In genomic region chr2:46569061-46569560, GRCh38 we compare ENCODE assay signal across 8 cellular contexts. TPM values are rescaled to one million over a fixed set of nuclear protein-coding genes. Genes with fewer than 3 reads are reported as not detected.
DNase-seq lines count a peak whose midpoint lies in the region; ATAC-seq and TF ChIP-seq lines count a peak whose summit lies in the region.

No MANE protein-coding gene starts in this region.

- ATAC-seq in GM18508 (IDR thresholded peaks at IDR 0.05; ENCODE audit: insufficient read depth, unreplicated experiment), result peak; percentile 55
- peak; percentile 76 for ATAC-seq in HG02798 (IDR thresholded peaks at IDR 0.05; ENCODE audit: poor library complexity, unreplicated experiment)

- no peak overlapping the region for H3K4me3 ChIP-seq in uterus
- H3K4me3 ChIP-seq in CD4-positive, alpha-beta memory T cell (ENCODE audit: low read length in 2 of 2), result no peak overlapping the region
- no peak overlapping the region for H3K4me3 ChIP-seq in MG63

- H3K27ac Mint-ChIP-seq in immature natural killer cell, result peak overlapping the region; percentile 92 to 97 (median 94)
- peak overlapping the region in 1 of 7 donors; percentile 27 for H3K27ac Mint-ChIP-seq in CD4-positive, alpha-beta memory T cell

- no peaks in the 10 kb centered on the region for H3K27me3 ChIP-seq in uterus
- H3K27me3 ChIP-seq in CD4-positive, alpha-beta memory T cell (ENCODE audit: insufficient read depth, low read length), result no peaks in the 10 kb centered on the region
- no peaks in the 10 kb centered on the region for H3K27me3 ChIP-seq in MG63

- no peak for TF ChIP-seq CTCF in uterus (IDR thresholded peaks at IDR 0.05)

- H3K36me3 ChIP-seq in uterus (no peaks in the 10 kb centered on the region), MG63 (peaks cover 16% of the 10 kb centered on the region)
- no peaks in the 10 kb centered on the region for H3K36me3 ChIP-seq in CD4-positive, alpha-beta memory T cell (ENCODE audit: insufficient read depth, low read length)

- peaks cover 0 to 9% (median 5%) of the 10 kb centered on the region in 3 donors for H3K36me3 Mint-ChIP-seq in immature natural killer cell
- H3K36me3 Mint-ChIP-seq in CD4-positive, alpha-beta memory T cell, result peaks cover 0 to 5% of the 10 kb centered on the region in 2 donors

- peaks cover 0 to 5% (median 3%) of the 10 kb centered on the region in 3 donors for H3K27me3 Mint-ChIP-seq in immature natural killer cell (ENCODE audit: low read depth in 3 of 3)
- no peaks in the 10 kb centered on the region for H3K27me3 Mint-ChIP-seq in CD4-positive, alpha-beta memory T cell

- H3K4me1 Mint-ChIP-seq in immature natural killer cell, result peaks cover 79 to 100% of the 10 kb centered on the region in 2 donors
- peaks cover 3 to 32% (median 17%) of the 10 kb centered on the region in 4 donors for H3K4me1 Mint-ChIP-seq in CD4-positive, alpha-beta memory T cell

- POLR2A ChIA-PET in CD4-positive, alpha-beta memory T cell (lab: Charles Lee; ENCODE audit: partially characterized antibody), result no interaction called here

- CTCF ChIA-PET in CD4-positive, alpha-beta memory T cell (lab: Charles Lee; ENCODE audit: partially characterized antibody), result interaction anchor here (1.7 to 2.1 kb wide), 2 partner anchors 10 to 11 kb away, joined by 5 to 6 read pairs; no protein-coding TSS in a partner anchor

- peaks cover 6 to 17% of the 10 kb centered on the region in 2 donors for H3K4me1 ChIP-seq in uterus
- H3K4me1 ChIP-seq in CD4-positive, alpha-beta memory T cell (ENCODE audit: insufficient read depth, low read length), result no peaks in the 10 kb centered on the region

- H3K9me3 Mint-ChIP-seq in immature natural killer cell, result no peaks in the 10 kb centered on the region
- H3K9me3 Mint-ChIP-seq in CD4-positive, alpha-beta memory T cell, result no peaks in the 10 kb centered on the region

- H3K4me3 Mint-ChIP-seq in immature natural killer cell, result peak overlapping the region; percentile 52 to 84 (median 65)
- no peak overlapping the region for H3K4me3 Mint-ChIP-seq in CD4-positive, alpha-beta memory T cell

- peak overlapping the region; percentile 76 to 85 for H3K27ac ChIP-seq in uterus
- H3K27ac ChIP-seq in CD4-positive, alpha-beta memory T cell (ENCODE audit: low read depth, low read length), result no peak overlapping the region

- intact Hi-C loops in uterus (cut with DNase I; ENCODE audit: low total_unique reads), result no loop called here
- intact Hi-C loops in CD4-positive, alpha-beta memory T cell (cut with micrococcal nuclease), result no loop called here

- H3K9me3 ChIP-seq in uterus (no peaks in the 10 kb centered on the region), MG63 (no peaks in the 10 kb centered on the region)
- H3K9me3 ChIP-seq in CD4-positive, alpha-beta memory T cell (ENCODE audit: control insufficient read depth in 1 of 2, low read length in 2 of 2), result no peaks in the 10 kb centered on the region

- DNase-seq in RPMI7951 (ENCODE audit: low read depth) (peak; percentile 84), immature natural killer cell (peak; percentile 71 to 75 (median 71)), uterus (no peak), MG63 (no peak), NCI-H187 treated with DMSO at 0.1 percent for 48 hours (lab: John Stamatoyannopoulos, UW) (no peak)
- DNase-seq in CD4-positive, alpha-beta memory T cell, result no peak

- TF ChIP-seq POLR2A in uterus (IDR thresholded peaks at IDR 0.05), result peak in 1 of 2 donors; percentile 35

RNA-seq across cellular contexts. Expression of gene ATP6V1E2, which starts 26.7 kb away (rescaled TPM):
- total RNA-seq in RPMI7951 (2014; rRNA removed; shearing (Covaris generic)), result 4.1 and 7.5 TPM in 2 replicates
- polyA plus RNA-seq in immature natural killer cell, result 1 to 10 TPM in 2 of 3 donors, not detected in 1; 4.6 to 5.3 TPM
- total RNA-seq in uterus, result 1 to 10 TPM in 2 of 4 donors, not detected in 2; 4.6 to 5.3 TPM
- 10 to 100 TPM; 22.8 to 25.5 TPM for total RNA-seq in CD4-positive, alpha-beta memory T cell
- 1 to 10 TPM; 6.8 to 9.6 TPM for polyA plus RNA-seq in CD4-positive, alpha-beta memory T cell
- 9.1 and 27.7 TPM in 2 replicates for total RNA-seq in MG63 (2014; rRNA removed; shearing (Covaris generic); ENCODE audit: low replicate concordance)

RNA-seq across cellular contexts. Expression of gene RHOQ, which starts 26.8 kb away (rescaled TPM):
- 53.3 and 64.2 TPM in 2 replicates for total RNA-seq in RPMI7951 (2014; rRNA removed; shearing (Covaris generic))
- 1 to 10 TPM; 4.2 to 5.3 (median 5.1) TPM for polyA plus RNA-seq in immature natural killer cell
- total RNA-seq in uterus, result 100 to 1,000 TPM in 2 of 4 donors, 10 to 100 TPM in 2; 62.0 to 221 (median 100.0) TPM
- total RNA-seq in CD4-positive, alpha-beta memory T cell, result 10 to 100 TPM; 26.5 to 30.6 TPM
- 1 to 10 TPM in 1 of 2 donors, under 1 TPM in 1; 0.46 to 2.3 TPM for polyA plus RNA-seq in CD4-positive, alpha-beta memory T cell
- total RNA-seq in MG63 (2014; rRNA removed; shearing (Covaris generic); ENCODE audit: low replicate concordance), result 51.0 and 58.1 TPM in 2 replicates

RNA-seq across cellular contexts. Expression of gene PIGF, which starts 47.7 kb away (rescaled TPM):
- total RNA-seq in RPMI7951 (2014; rRNA removed; shearing (Covaris generic)), result 32.6 and 35.6 TPM in 2 replicates
- polyA plus RNA-seq in immature natural killer cell, result 10 to 100 TPM; 10.8 to 17.9 (median 15.3) TPM
- total RNA-seq in uterus, result 10 to 100 TPM in 3 of 4 donors, 1 to 10 TPM in 1; 3.3 to 38.0 (median 16.2) TPM
- 10 to 100 TPM; 26.9 to 30.7 TPM for total RNA-seq in CD4-positive, alpha-beta memory T cell
- polyA plus RNA-seq in CD4-positive, alpha-beta memory T cell, result 10 to 100 TPM in 1 of 2 donors, 1 to 10 TPM in 1; 9.3 to 23.8 TPM
- total RNA-seq in MG63 (2014; rRNA removed; shearing (Covaris generic); ENCODE audit: low replicate concordance), result 16.1 and 19.7 TPM in 2 replicates

RNA-seq across cellular contexts. Expression of gene CRIPT, which starts 47.9 kb away (rescaled TPM):
- 40.5 and 43.5 TPM in 2 replicates for total RNA-seq in RPMI7951 (2014; rRNA removed; shearing (Covaris generic))
- polyA plus RNA-seq in immature natural killer cell, result 10 to 100 TPM in 2 of 3 donors, 1 to 10 TPM in 1; 9.7 to 18.9 (median 16.2) TPM
- 10 to 100 TPM in 3 of 4 donors, 1 to 10 TPM in 1; 6.9 to 26.9 (median 18.4) TPM for total RNA-seq in uterus
- 10 to 100 TPM; 19.2 to 20.9 TPM for total RNA-seq in CD4-positive, alpha-beta memory T cell
- polyA plus RNA-seq in CD4-positive, alpha-beta memory T cell, result 10 to 100 TPM in 1 of 2 donors, 1 to 10 TPM in 1; 8.3 to 14.0 TPM
- 11.8 and 12.1 TPM in 2 replicates for total RNA-seq in MG63 (2014; rRNA removed; shearing (Covaris generic); ENCODE audit: low replicate concordance)

Comparison
In these comparisons a context has a peak if more than half of its experiments do, and no peak if none do; other contexts are left out.
1. DNase-seq: peak in RPMI7951 (single experiment) and immature natural killer cell (3 of 3); none in uterus (0 of 2), CD4-positive, alpha-beta memory T cell (0 of 5), MG63 (single experiment) and NCI-H187 treated with DMSO at 0.1 percent for 48 hours (single experiment).
2. H3K4me3 Mint-ChIP-seq: peak in immature natural killer cell (5 of 5); none in CD4-positive, alpha-beta memory T cell (0 of 8).